In the genomic region with DNA sequence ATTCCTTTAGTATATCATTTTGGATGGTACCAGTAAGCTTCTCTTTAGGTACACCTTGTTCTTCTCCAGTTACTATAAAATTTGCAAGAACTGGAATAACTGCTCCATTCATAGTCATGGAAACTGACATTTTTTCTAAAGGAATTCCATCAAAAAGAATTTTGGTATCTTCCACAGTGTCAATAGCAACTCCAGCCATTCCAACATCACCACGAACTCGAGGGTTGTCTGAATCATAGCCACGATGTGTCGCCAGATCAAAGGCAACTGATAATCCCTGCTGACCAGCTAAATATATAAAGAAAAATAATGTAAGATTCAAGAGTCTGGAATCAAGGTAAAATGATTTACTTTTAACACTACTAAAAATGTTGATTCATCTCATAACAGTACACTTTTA, we compare ENCODE assay signal across 1 cellular context.
TF ChIP-seq lines count a peak whose summit lies in the region.

No MANE protein-coding gene starts in this region.

TF ChIP-seq in K562, 482 proteins besides CTCF, POLR2A, EP300 and RAD21:
- TF ChIP-seq ZBTB40 (IDR thresholded peaks at IDR 0.05) = no peak
- TF ChIP-seq ZBTB40 (CRISPR knock-in tag; IDR thresholded peaks at IDR 0.05) = no peak
- no peak for TF ChIP-seq CAMTA2 (CRISPR knock-in tag; conservative IDR thresholded peaks at IDR 0.05)
- TF ChIP-seq SMARCA4 (IDR thresholded peaks at IDR 0.05) = no peak
- TF ChIP-seq FOSL1 (tag; conservative IDR thresholded peaks at IDR 0.05) = 0 out of 2 replicates have a peak, but pooled peaks have one; percentile 29
- TF ChIP-seq, protein P1, sequence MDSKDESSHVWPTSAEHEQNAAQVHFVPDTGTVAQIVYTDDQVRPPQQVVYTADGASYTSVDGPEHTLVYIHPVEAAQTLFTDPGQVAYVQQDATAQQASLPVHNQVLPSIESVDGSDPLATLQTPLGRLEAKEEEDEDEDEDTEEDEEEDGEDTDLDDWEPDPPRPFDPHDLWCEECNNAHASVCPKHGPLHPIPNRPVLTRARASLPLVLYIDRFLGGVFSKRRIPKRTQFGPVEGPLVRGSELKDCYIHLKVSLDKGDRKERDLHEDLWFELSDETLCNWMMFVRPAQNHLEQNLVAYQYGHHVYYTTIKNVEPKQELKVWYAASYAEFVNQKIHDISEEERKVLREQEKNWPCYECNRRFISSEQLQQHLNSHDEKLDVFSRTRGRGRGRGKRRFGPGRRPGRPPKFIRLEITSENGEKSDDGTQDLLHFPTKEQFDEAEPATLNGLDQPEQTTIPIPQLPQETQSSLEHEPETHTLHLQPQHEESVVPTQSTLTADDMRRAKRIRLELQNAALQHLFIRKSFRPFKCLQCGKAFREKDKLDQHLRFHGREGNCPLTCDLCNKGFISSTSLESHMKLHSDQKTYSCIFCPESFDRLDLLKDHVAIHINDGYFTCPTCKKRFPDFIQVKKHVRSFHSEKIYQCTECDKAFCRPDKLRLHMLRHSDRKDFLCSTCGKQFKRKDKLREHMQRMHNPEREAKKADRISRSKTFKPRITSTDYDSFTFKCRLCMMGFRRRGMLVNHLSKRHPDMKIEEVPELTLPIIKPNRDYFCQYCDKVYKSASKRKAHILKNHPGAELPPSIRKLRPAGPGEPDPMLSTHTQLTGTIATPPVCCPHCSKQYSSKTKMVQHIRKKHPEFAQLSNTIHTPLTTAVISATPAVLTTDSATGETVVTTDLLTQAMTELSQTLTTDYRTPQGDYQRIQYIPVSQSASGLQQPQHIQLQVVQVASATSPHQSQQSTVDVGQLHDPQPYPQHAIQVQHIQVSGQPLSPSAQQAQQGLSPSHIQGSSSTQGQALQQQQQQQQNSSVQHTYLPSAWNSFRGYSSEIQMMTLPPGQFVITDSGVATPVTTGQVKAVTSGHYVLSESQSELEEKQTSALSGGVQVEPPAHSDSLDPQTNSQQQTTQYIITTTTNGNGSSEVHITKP (IDR thresholded peaks at IDR 0.05; ENCODE audit: partially characterized antibody) = peak; percentile 48
TF ChIP-seq in K562: peak in this region for 2.
